Comparison of ENCODE assay signal across 21 cellular contexts in genomic region chr16:67405336-67405735, GRCh38. TPM values are rescaled to one million over a fixed set of nuclear protein-coding genes. Genes with fewer than 3 reads are reported as not detected.
A peak's percentile ranks its signal among the peaks of the same experiment; 100 is the strongest.
DNase-seq lines count a peak whose midpoint lies in the region; ATAC-seq and TF ChIP-seq lines count a peak whose summit lies in the region.
"Had no signal": no experiment of that assay in that cellular context is flagged by ENCODE, and none has a peak within 500 bp of the region (broad histone marks: within the 10 kb centered on the region; RNA-seq: fewer than 3 reads in every experiment).

No MANE protein-coding gene starts in this region.

- no peak for TF ChIP-seq CTCF in colonic mucosa (IDR thresholded peaks at IDR 0.05)
- no peak for TF ChIP-seq CTCF in thyroid gland (IDR thresholded peaks at IDR 0.05)

- intact Hi-C loops in colonic mucosa (cut with DNase I) (no loop called here), thyroid gland (cut with DNase I) (no loop called here)

- H3K4me3 Mint-ChIP-seq in activated T-cell treated with anti-CD3 and anti-CD28 coated beads, Interleukin-2, amount 50 U/mL, for 4 hours, result no peak overlapping the region
- H3K4me3 Mint-ChIP-seq: CD8-positive, alpha-beta T cell; central memory CD8-positive, alpha-beta T cell; immature natural killer cell; natural killer cell treated with Interleukin-12 subunit alpha and Interleukin-12 subunit beta and Interleukin-15 and Interleukin-18, amount 100 ng/mL, for 72 hours; T-cell had no signal

- H3K9me3 ChIP-seq in colonic mucosa (no peaks in the 10 kb centered on the region), mucosa of stomach (ENCODE audit: control insufficient read depth, low read length) (no peaks in the 10 kb centered on the region), thyroid gland (no peaks in the 10 kb centered on the region)

- TF ChIP-seq POLR2A in thyroid gland (IDR thresholded peaks at IDR 0.05), result no peak

- peak overlapping the region; percentile 7 for H3K27ac ChIP-seq in colonic mucosa
- H3K27ac ChIP-seq in thyroid gland, result peak overlapping the region; percentile 61 to 86 (median 76)

- DNase-seq in H7 (peak; percentile 39), colonic mucosa (no peak), thyroid gland (no peak), NCI-H446 (lab: John Stamatoyannopoulos, UW) (no peak)
- DNase-seq in activated T-cell treated with anti-CD3 and anti-CD28 coated beads, Interleukin-2, amount 50 U/mL, for 4 hours, result no peak
- DNase-seq: activated naive CD4-positive, alpha-beta T cell treated with Interleukin-2 at 50 U/mL for 16 hours; anterior cingulate cortex; CD8-positive, alpha-beta T cell; immature natural killer cell; NCI-H2107; NCI-H524 treated with DMSO at 0.1 percent for 48 hours; Right ventricle myocardium superior; stimulated activated CD4-positive, alpha-beta T cell treated with anti-CD3 and anti-CD28 coated beads, Interleukin-4, amount 100 ng/mL, for 24 hours; T-cell had no signal

- H3K4me1 ChIP-seq in colonic mucosa (peaks cover 5% of the 10 kb centered on the region), mucosa of stomach (ENCODE audit: control insufficient read depth, insufficient read depth, low read length) (peaks cover 28% of the 10 kb centered on the region), thyroid gland (peaks cover 4 to 20% of the 10 kb centered on the region in 2 donors)

- 92% methylated on average over 8 of the region's 8 CpGs for WGBS in thyroid gland, 2 donors

- no peaks in the 10 kb centered on the region for H3K4me1 Mint-ChIP-seq in activated T-cell treated with anti-CD3 and anti-CD28 coated beads, Interleukin-2, amount 50 U/mL, for 4 hours (ENCODE audit: low read depth)
- H3K4me1 Mint-ChIP-seq: central memory CD8-positive, alpha-beta T cell; immature natural killer cell; T-cell had no signal

- H3K9ac ChIP-seq in colonic mucosa (ENCODE audit: low read depth in 2 of 2, low read length in 2 of 2) (peak overlapping the region in 1 of 2 donors; percentile 56), mucosa of stomach (ENCODE audit: low read length) (peak overlapping the region; percentile 45)

- H3K36me3 ChIP-seq in H7 (replicated peaks; ENCODE audit: control insufficient read depth, insufficient read depth, low read length) (no peaks in the 10 kb centered on the region), colonic mucosa (no peaks in the 10 kb centered on the region), mucosa of stomach (ENCODE audit: control insufficient read depth, insufficient read depth, low read length) (no peaks in the 10 kb centered on the region), thyroid gland (no peaks in the 10 kb centered on the region)

- peaks cover 21% of the 10 kb centered on the region for H3K27me3 Mint-ChIP-seq in activated T-cell treated with anti-CD3 and anti-CD28 coated beads, Interleukin-2, amount 50 U/mL, for 4 hours (ENCODE audit: low read depth)

- H3K4me3 ChIP-seq in H7 (ENCODE audit: insufficient read depth, low read depth, low read length) (no peak overlapping the region), colonic mucosa (no peak overlapping the region), mucosa of stomach (ENCODE audit: low read length) (no peak overlapping the region), thyroid gland (replicated peaks in 1 of 3) (no peak overlapping the region)

- no peaks in the 10 kb centered on the region for H3K36me3 Mint-ChIP-seq in activated T-cell treated with anti-CD3 and anti-CD28 coated beads, Interleukin-2, amount 50 U/mL, for 4 hours (ENCODE audit: insufficient read depth)
- H3K36me3 Mint-ChIP-seq: CD8-positive, alpha-beta T cell; immature natural killer cell; natural killer cell treated with Interleukin-12 subunit alpha and Interleukin-12 subunit beta and Interleukin-15 and Interleukin-18, amount 100 ng/mL, for 72 hours; T-cell had no signal

- H3K9me3 Mint-ChIP-seq in activated T-cell treated with anti-CD3 and anti-CD28 coated beads, Interleukin-2, amount 50 U/mL, for 4 hours, result no peaks in the 10 kb centered on the region
- H3K9me3 Mint-ChIP-seq: CD8-positive, alpha-beta T cell; central memory CD8-positive, alpha-beta T cell; immature natural killer cell; natural killer cell treated with Interleukin-12 subunit alpha and Interleukin-12 subunit beta and Interleukin-15 and Interleukin-18, amount 100 ng/mL, for 72 hours; T-cell had no signal

- H3K27me3 ChIP-seq in H7 (ENCODE audit: control insufficient read depth, insufficient read depth, low read length) (peaks cover 2% of the 10 kb centered on the region), colonic mucosa (no peaks in the 10 kb centered on the region), mucosa of stomach (ENCODE audit: control insufficient read depth, insufficient read depth, low read length) (no peaks in the 10 kb centered on the region), thyroid gland (no peaks in the 10 kb centered on the region)

- no peak for ATAC-seq in activated T-cell treated with anti-CD3 and anti-CD28 coated beads, Interleukin-2, amount 50 U/mL, for 4 hours
- no peak for ATAC-seq in GM18517 (IDR thresholded peaks at IDR 0.05; ENCODE audit: unreplicated experiment)
- no peak for ATAC-seq in HG02642 (IDR thresholded peaks at IDR 0.05; ENCODE audit: poor library complexity, unreplicated experiment)
- ATAC-seq: CD8-positive, alpha-beta T cell; natural killer cell treated with Interleukin-12 subunit alpha and Interleukin-12 subunit beta and Interleukin-15 and Interleukin-18, amount 100 ng/mL, for 72 hours; T-cell had no signal

RNA-seq across cellular contexts. Expression of gene ZDHHC1, which starts 10.9 kb away (rescaled TPM):
- 8.0 and 10.3 TPM in 2 replicates for total RNA-seq in H7 (2014; rRNA removed; shearing (Covaris generic))
- 1 to 10 TPM; 7.9 to 8.7 TPM for total RNA-seq in colonic mucosa
- total RNA-seq in thyroid gland, result 10 to 100 TPM; 33.3 to 63.8 (median 50.9) TPM
- under 1 TPM; 0.61 to 0.99 (median 0.79) TPM for total RNA-seq in activated T-cell treated with anti-CD3 and anti-CD28 coated beads, Interleukin-2, amount 50 U/mL, for 4 hours
- total RNA-seq: CD8-positive, alpha-beta T cell had no signal

RNA-seq across cellular contexts. Expression of gene TPPP3, which starts 12.0 kb away (rescaled TPM):
- 0.44 and 0.80 TPM in 2 replicates for total RNA-seq in H7 (2014; rRNA removed; shearing (Covaris generic))
- total RNA-seq in colonic mucosa (10 to 100 TPM in 1 of 2 donors, 1 to 10 TPM in 1; 3.7 to 12.3 TPM), thyroid gland (1 to 10 TPM in 2 of 4 donors, under 1 TPM in 2; 0.54 to 2.3 (median 1.5) TPM)
- total RNA-seq in activated T-cell treated with anti-CD3 and anti-CD28 coated beads, Interleukin-2, amount 50 U/mL, for 4 hours, result under 1 TPM in 1 of 3 donors, not detected in 2; 0.20 TPM
- total RNA-seq: CD8-positive, alpha-beta T cell; HT1080; lung microvascular endothelial cell had no signal

RNA-seq across cellular contexts. Expression of gene HSD11B2, which starts 25.6 kb away (rescaled TPM):
- total RNA-seq in H7 (2014; rRNA removed; shearing (Covaris generic)), result 25.1 and 35.1 TPM in 2 replicates
- total RNA-seq in colonic mucosa (100 to 1,000 TPM; 348 to 378 TPM), thyroid gland (10 to 100 TPM in 2 of 4 donors, 1 to 10 TPM in 2; 4.6 to 11.9 (median 9.0) TPM)
- 1 to 10 TPM; 3.9 to 6.1 (median 5.2) TPM for total RNA-seq in activated T-cell treated with anti-CD3 and anti-CD28 coated beads, Interleukin-2, amount 50 U/mL, for 4 hours
- total RNA-seq: CD8-positive, alpha-beta T cell; lung microvascular endothelial cell; natural killer cell treated with Interleukin-12 subunit alpha and Interleukin-12 subunit beta and Interleukin-15 and Interleukin-18, amount 100 ng/mL, for 72 hours had no signal
